ENCODE assay signal across 4 cellular contexts in genomic region chrX:39740078-39740477, GRCh38.
TF ChIP-seq lines count a peak whose summit lies in the region.

No MANE protein-coding gene starts in this region.

TF ChIP-seq in HepG2, 621 proteins besides CTCF, POLR2A, EP300 and RAD21:
- TF ChIP-seq ZNF572 (CRISPR knock-in tag; IDR thresholded peaks at IDR 0.05), result no peak
- peak; percentile 69 for TF ChIP-seq RAD51 (IDR thresholded peaks at IDR 0.05; ENCODE audit: borderline replicate concordance)

TF ChIP-seq in IMR-90, 13 proteins besides CTCF, POLR2A, EP300 and RAD21:
- no peak for TF ChIP-seq MXI1 (IDR thresholded peaks at IDR 0.05; ENCODE audit: borderline replicate concordance, low read depth, low read length)
- TF ChIP-seq, protein P1, sequence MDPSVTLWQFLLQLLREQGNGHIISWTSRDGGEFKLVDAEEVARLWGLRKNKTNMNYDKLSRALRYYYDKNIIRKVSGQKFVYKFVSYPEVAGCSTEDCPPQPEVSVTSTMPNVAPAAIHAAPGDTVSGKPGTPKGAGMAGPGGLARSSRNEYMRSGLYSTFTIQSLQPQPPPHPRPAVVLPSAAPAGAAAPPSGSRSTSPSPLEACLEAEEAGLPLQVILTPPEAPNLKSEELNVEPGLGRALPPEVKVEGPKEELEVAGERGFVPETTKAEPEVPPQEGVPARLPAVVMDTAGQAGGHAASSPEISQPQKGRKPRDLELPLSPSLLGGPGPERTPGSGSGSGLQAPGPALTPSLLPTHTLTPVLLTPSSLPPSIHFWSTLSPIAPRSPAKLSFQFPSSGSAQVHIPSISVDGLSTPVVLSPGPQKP (IDR thresholded peaks at IDR 0.05; ENCODE audit: borderline replicate concordance, low read depth, low read length), result no peak
- TF ChIP-seq NFE2L2 (IDR thresholded peaks at IDR 0.05; ENCODE audit: low read depth, low read length), result no peak
- TF ChIP-seq MAZ (IDR thresholded peaks at IDR 0.05; ENCODE audit: borderline replicate concordance, low read depth, low read length), result no peak
- TF ChIP-seq RFX5 (IDR thresholded peaks at IDR 0.05; ENCODE audit: low read depth, low read length), result no peak
- no peak for TF ChIP-seq RCOR1 (IDR thresholded peaks at IDR 0.05; ENCODE audit: insufficient replicate concordance, low read length)
- no peak for TF ChIP-seq BHLHE40 (IDR thresholded peaks at IDR 0.05; ENCODE audit: low read depth, low read length)
- TF ChIP-seq FOS (IDR thresholded peaks at IDR 0.05; ENCODE audit: low read depth, low read length), result no peak
- TF ChIP-seq, protein P2, sequence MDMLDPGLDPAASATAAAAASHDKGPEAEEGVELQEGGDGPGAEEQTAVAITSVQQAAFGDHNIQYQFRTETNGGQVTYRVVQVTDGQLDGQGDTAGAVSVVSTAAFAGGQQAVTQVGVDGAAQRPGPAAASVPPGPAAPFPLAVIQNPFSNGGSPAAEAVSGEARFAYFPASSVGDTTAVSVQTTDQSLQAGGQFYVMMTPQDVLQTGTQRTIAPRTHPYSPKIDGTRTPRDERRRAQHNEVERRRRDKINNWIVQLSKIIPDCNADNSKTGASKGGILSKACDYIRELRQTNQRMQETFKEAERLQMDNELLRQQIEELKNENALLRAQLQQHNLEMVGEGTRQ (IDR thresholded peaks at IDR 0.05; ENCODE audit: low read depth, low read length), result no peak
- no peak for TF ChIP-seq SMC3 (IDR thresholded peaks at IDR 0.05; ENCODE audit: low read depth, low read length)
- no peak for TF ChIP-seq CEBPB (IDR thresholded peaks at IDR 0.05; ENCODE audit: low read depth, low read length)
- TF ChIP-seq MAFK (IDR thresholded peaks at IDR 0.05; ENCODE audit: low read depth, low read length), result no peak
- no peak for TF ChIP-seq CHD1 (IDR thresholded peaks at IDR 0.05; ENCODE audit: low read depth, low read length)

TF ChIP-seq in K562, 482 proteins besides CTCF, POLR2A, EP300 and RAD21:
- TF ChIP-seq RAD51 (IDR thresholded peaks at IDR 0.05; ENCODE audit: borderline replicate concordance, low read depth) (peak; percentile 60), CHD4 (IDR thresholded peaks at IDR 0.05; ENCODE audit: insufficient read depth, insufficient replicate concordance, low read depth, low read length, poor library complexity, severe bottlenecking) (no peak), THAP7 (CRISPR knock-in tag; IDR thresholded peaks at IDR 0.05) (no peak), POU5F1 (IDR thresholded peaks at IDR 0.05; ENCODE audit: borderline replicate concordance, low read depth, low read length, partially characterized antibody) (no peak)
- TF ChIP-seq, protein P2 (CRISPR knock-in tag; IDR thresholded peaks at IDR 0.05), result peak; percentile 35
- TF ChIP-seq, protein P3, sequence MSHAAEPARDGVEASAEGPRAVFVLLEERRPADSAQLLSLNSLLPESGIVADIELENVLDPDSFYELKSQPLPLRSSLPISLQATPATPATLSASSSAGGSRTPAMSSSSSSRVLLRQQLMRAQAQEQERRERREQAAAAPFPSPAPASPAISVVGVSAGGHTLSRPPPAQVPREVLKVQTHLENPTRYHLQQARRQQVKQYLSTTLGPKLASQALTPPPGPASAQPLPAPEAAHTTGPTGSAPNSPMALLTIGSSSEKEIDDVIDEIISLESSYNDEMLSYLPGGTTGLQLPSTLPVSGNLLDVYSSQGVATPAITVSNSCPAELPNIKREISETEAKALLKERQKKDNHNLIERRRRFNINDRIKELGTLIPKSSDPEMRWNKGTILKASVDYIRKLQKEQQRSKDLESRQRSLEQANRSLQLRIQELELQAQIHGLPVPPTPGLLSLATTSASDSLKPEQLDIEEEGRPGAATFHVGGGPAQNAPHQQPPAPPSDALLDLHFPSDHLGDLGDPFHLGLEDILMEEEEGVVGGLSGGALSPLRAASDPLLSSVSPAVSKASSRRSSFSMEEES (CRISPR knock-in tag; IDR thresholded peaks at IDR 0.05), result peak; percentile 45

TF ChIP-seq in GM23338, 12 proteins besides CTCF, POLR2A, EP300 and RAD21:
- TF ChIP-seq NANOG (IDR thresholded peaks at IDR 0.05; ENCODE audit: borderline replicate concordance), result no peak
- no peak for TF ChIP-seq ZNF462 (CRISPR knock-in tag; IDR thresholded peaks at IDR 0.05)
- no peak for TF ChIP-seq ZNF331 (CRISPR knock-in tag; IDR thresholded peaks at IDR 0.05; ENCODE audit: low read depth)
- no peak for TF ChIP-seq EZH2phosphoT487 (IDR thresholded peaks at IDR 0.05; ENCODE audit: unreplicated experiment)
- no peak for TF ChIP-seq ZNF114 (CRISPR knock-in tag; IDR thresholded peaks at IDR 0.05)
- TF ChIP-seq CREB1 (CRISPR knock-in tag; IDR thresholded peaks at IDR 0.05; ENCODE audit: low read depth), result no peak
- TF ChIP-seq STAT1 (IDR thresholded peaks at IDR 0.05; ENCODE audit: unreplicated experiment), result no peak
- TF ChIP-seq POLR2AphosphoS5 (IDR thresholded peaks at IDR 0.05; ENCODE audit: low read depth), result no peak
- TF ChIP-seq, protein P4, sequence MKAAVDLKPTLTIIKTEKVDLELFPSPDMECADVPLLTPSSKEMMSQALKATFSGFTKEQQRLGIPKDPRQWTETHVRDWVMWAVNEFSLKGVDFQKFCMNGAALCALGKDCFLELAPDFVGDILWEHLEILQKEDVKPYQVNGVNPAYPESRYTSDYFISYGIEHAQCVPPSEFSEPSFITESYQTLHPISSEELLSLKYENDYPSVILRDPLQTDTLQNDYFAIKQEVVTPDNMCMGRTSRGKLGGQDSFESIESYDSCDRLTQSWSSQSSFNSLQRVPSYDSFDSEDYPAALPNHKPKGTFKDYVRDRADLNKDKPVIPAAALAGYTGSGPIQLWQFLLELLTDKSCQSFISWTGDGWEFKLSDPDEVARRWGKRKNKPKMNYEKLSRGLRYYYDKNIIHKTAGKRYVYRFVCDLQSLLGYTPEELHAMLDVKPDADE (IDR thresholded peaks at IDR 0.05), result no peak
